Comparison of ENCODE assay signal across 1 cellular context in the genomic region with DNA sequence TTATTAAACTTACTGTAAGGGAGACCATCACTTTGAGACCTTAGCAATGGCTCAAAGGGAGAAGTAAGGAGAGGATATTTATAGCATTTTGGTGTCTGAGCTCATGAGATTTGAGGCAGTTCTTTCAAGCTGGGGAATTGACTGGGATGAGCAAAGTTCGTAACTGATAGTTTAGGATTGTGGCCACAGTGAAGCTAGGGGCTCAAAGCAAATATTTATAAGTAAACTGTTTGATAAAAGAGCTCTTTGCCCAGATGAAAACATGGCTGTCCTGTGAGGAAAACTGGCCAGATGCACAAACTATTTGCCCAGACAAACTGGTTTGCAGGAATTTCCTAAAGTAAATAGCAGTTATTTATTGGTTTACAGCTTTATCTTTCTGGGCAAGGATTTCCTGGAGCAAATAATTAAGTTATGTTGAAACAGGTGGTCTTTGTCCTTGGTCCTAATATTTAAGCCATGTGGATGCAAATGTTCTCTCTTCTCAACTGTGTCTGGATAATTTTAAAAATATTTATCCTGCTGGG.
TF ChIP-seq lines count a peak whose summit lies in the region.

No MANE protein-coding gene starts in this region.

TF ChIP-seq in liver, 16 proteins besides CTCF, POLR2A, EP300 and RAD21 (continued from another document):
- TF ChIP-seq GABPA (IDR thresholded peaks at IDR 0.05 in 1 of 2, conservative IDR thresholded peaks at IDR 0.05 in 1 of 2) (peak in 1 of 2 donors; percentile 60), JUND (IDR thresholded peaks at IDR 0.05) (peak; percentile 53 to 93), MAX (IDR thresholded peaks at IDR 0.05) (peak; percentile 89), HNF4G (IDR thresholded peaks at IDR 0.05) (peak; percentile 49), TAF1 (conservative IDR thresholded peaks at IDR 0.05) (peak; percentile 30), NR2F2 (IDR thresholded peaks at IDR 0.05) (no peak), ATF3 (IDR thresholded peaks at IDR 0.05) (peak; percentile 55), EGR1 (IDR thresholded peaks at IDR 0.05; ENCODE audit: low read depth in 2 of 2) (peak in 1 of 2 donors; percentile 70)
